ENCODE assay signal across 8 cellular contexts in genomic region chrX:9341305-9342201, GRCh38.
DNase-seq lines count a peak whose midpoint lies in the region; ATAC-seq and TF ChIP-seq lines count a peak whose summit lies in the region.

No MANE protein-coding gene starts in this region.

- no peaks in the 10 kb centered on the region for H3K9me3 ChIP-seq in parathyroid adenoma (ENCODE audit: control insufficient read depth, low read length)

- no peak overlapping the region for H3K9ac ChIP-seq in parathyroid adenoma

- H3K27me3 ChIP-seq in parathyroid adenoma (ENCODE audit: control insufficient read depth, insufficient read depth, low read length): no peaks in the 10 kb centered on the region

- no peaks in the 10 kb centered on the region for H3K4me1 ChIP-seq in parathyroid adenoma

- TF ChIP-seq CTCF in foreskin fibroblast (IDR thresholded peaks at IDR 0.05; ENCODE audit: low read depth, low read length) (no peak), parathyroid adenoma (IDR thresholded peaks at IDR 0.05) (no peak), endothelial cell (IDR thresholded peaks at IDR 0.05; ENCODE audit: unreplicated experiment) (no peak)

- H3K4me1 Mint-ChIP-seq in activated T-cell treated with anti-CD3 and anti-CD28 coated beads, Interleukin-2, amount 50 U/mL, for 24 hours (ENCODE audit: low read depth): peaks cover 41% of the 10 kb centered on the region
- H3K4me1 Mint-ChIP-seq in endothelial cell (ENCODE audit: unreplicated experiment): peaks cover 12% of the 10 kb centered on the region

- no peaks in the 10 kb centered on the region for H3K79me2 ChIP-seq in parathyroid adenoma

- peak overlapping the region; percentile 69 for H3K4me3 Mint-ChIP-seq in activated T-cell treated with anti-CD3 and anti-CD28 coated beads, Interleukin-2, amount 50 U/mL, for 24 hours
- no peak overlapping the region for H3K4me3 Mint-ChIP-seq in endothelial cell (ENCODE audit: unreplicated experiment)

- H3K4me3 ChIP-seq in foreskin fibroblast (ENCODE audit: low read depth in 1 of 2, low read length in 2 of 2): peak overlapping the region; percentile 4 to 36
- H3K4me3 ChIP-seq in parathyroid adenoma (ENCODE audit: low read depth, low read length): peak overlapping the region; percentile 22

- H3K27ac Mint-ChIP-seq in activated T-cell treated with anti-CD3 and anti-CD28 coated beads, Interleukin-2, amount 50 U/mL, for 24 hours: peak overlapping the region; percentile 88
- H3K27ac Mint-ChIP-seq in endothelial cell (ENCODE audit: unreplicated experiment): no peak overlapping the region

- peak overlapping the region; percentile 16 for H3K27ac ChIP-seq in parathyroid adenoma

- H3K9me3 Mint-ChIP-seq in activated T-cell treated with anti-CD3 and anti-CD28 coated beads, Interleukin-2, amount 50 U/mL, for 24 hours: no peaks in the 10 kb centered on the region
- H3K9me3 Mint-ChIP-seq in endothelial cell (ENCODE audit: unreplicated experiment): no peaks in the 10 kb centered on the region

- in situ Hi-C loops in ACHN (cut with HindIII; ENCODE audit: low pct_ligation_motif_present, low pct_unique_long_range_greater_than_20kb, low sequenced_read_pairs): no loop called here

- H3K27me3 Mint-ChIP-seq in activated T-cell treated with anti-CD3 and anti-CD28 coated beads, Interleukin-2, amount 50 U/mL, for 24 hours: peaks cover 12% of the 10 kb centered on the region
- H3K27me3 Mint-ChIP-seq in endothelial cell (ENCODE audit: unreplicated experiment): peaks cover 1% of the 10 kb centered on the region

- no peaks in the 10 kb centered on the region for H3K36me3 Mint-ChIP-seq in activated T-cell treated with anti-CD3 and anti-CD28 coated beads, Interleukin-2, amount 50 U/mL, for 24 hours (ENCODE audit: low read depth)
- H3K36me3 Mint-ChIP-seq in endothelial cell (ENCODE audit: low read depth, unreplicated experiment): no peaks in the 10 kb centered on the region

- no peak overlapping the region for H3K4me2 ChIP-seq in parathyroid adenoma (ENCODE audit: low read length)

- peak; percentile 86 for ATAC-seq in GM18858 (IDR thresholded peaks at IDR 0.05; ENCODE audit: unreplicated experiment)
- ATAC-seq in HG03025 (IDR thresholded peaks at IDR 0.05; ENCODE audit: low FRiP score, unreplicated experiment): peak; percentile 70

- peak overlapping the region; percentile 46 for H2AFZ ChIP-seq in parathyroid adenoma

- no peaks in the 10 kb centered on the region for H3K36me3 ChIP-seq in parathyroid adenoma (ENCODE audit: control insufficient read depth, insufficient read depth, low read length)

- DNase-seq in ACHN (peak; percentile 44), NCI-H748 treated with DMSO at 0.1 percent for 48 hours (lab: John Stamatoyannopoulos, UW) (peak; percentile 63), foreskin fibroblast (peak in 1 of 2 donors; percentile 55), endothelial cell (ENCODE audit: low spot score) (no peak)
- peak; percentile 72 for DNase-seq in activated T-cell treated with anti-CD3 and anti-CD28 coated beads, Interleukin-2, amount 50 U/mL, for 24 hours
